17 cellular contexts compared by ENCODE assay signal in genomic region chr17:82845163-82845807, GRCh38. TPM values are rescaled to one million over a fixed set of nuclear protein-coding genes. Genes with fewer than 3 reads are reported as not detected.
DNase-seq lines count a peak whose midpoint lies in the region; ATAC-seq and TF ChIP-seq lines count a peak whose summit lies in the region.
"Had no signal": no experiment of that assay in that cellular context is flagged by ENCODE, and none has a peak within 500 bp of the region (broad histone marks: within the 10 kb centered on the region; RNA-seq: fewer than 3 reads in every experiment).

No MANE protein-coding gene starts in this region.

- H3K36me3 Mint-ChIP-seq in nephron progenitor cell (ENCODE audit: low read depth), result peaks cover 22% of the 10 kb centered on the region

- H4K20me1 ChIP-seq in SK-N-SH (ENCODE audit: insufficient read depth), result no peaks in the 10 kb centered on the region

- H3K36me3 ChIP-seq in SK-N-SH (replicated peaks in 1 of 2; ENCODE audit: control insufficient read depth in 1 of 2, insufficient read depth in 2 of 2, low read length in 1 of 2) (peaks cover 0 to 3% of the 10 kb centered on the region in 2 experiments), heart left ventricle (peaks cover 0 to 5% (median 0%) of the 10 kb centered on the region in 9 donors), tibial artery (peaks cover 0 to 4% (median 0%) of the 10 kb centered on the region in 3 donors)
- H3K36me3 ChIP-seq: thoracic aorta had no signal

- TF ChIP-seq RAD21 in SK-N-SH (IDR thresholded peaks at IDR 0.05; ENCODE audit: low read length), result no peak

- H3K27ac ChIP-seq in SK-N-SH (ENCODE audit: low read depth in 2 of 2, low read length in 1 of 2) (no peak overlapping the region), heart left ventricle (peak overlapping the region; percentile 13 to 94 (median 80)), tibial artery (no peak overlapping the region)
- H3K27ac ChIP-seq: 22Rv1, thoracic aorta had no signal

- TF ChIP-seq CTCF in SK-N-SH (IDR thresholded peaks at IDR 0.05) (no peak), heart left ventricle (IDR thresholded peaks at IDR 0.05) (no peak), nephron progenitor cell (IDR thresholded peaks at IDR 0.05) (no peak), tibial artery (IDR thresholded peaks at IDR 0.05) (no peak)

- POLR2A ChIA-PET in SK-N-SH (lab: Yijun Ruan, JAX), result no interaction called here

- no peak overlapping the region for H3K4me3 Mint-ChIP-seq in nephron progenitor cell
- H3K4me3 Mint-ChIP-seq: CD4-positive, alpha-beta memory T cell; T-helper 1 cell treated with Interleukin-12 subunit alpha and Interleukin-12 subunit beta and Interleukin-4 antibody, amounts not matched to agents 30 μg/mL and 1 μg/mL, for 36 hours had no signal

- H3K27me3 Mint-ChIP-seq in nephron progenitor cell (ENCODE audit: low read depth, poor library complexity), result peaks cover 7% of the 10 kb centered on the region
- H3K27me3 Mint-ChIP-seq: CD4-positive, alpha-beta memory T cell had no signal

- peak overlapping the region; percentile 84 for H3K27ac Mint-ChIP-seq in nephron progenitor cell
- H3K27ac Mint-ChIP-seq: T-helper 1 cell treated with Interleukin-12 subunit alpha and Interleukin-12 subunit beta and Interleukin-4 antibody, amounts not matched to agents 30 μg/mL and 1 μg/mL, for 36 hours had no signal

- no peak overlapping the region for H3K4me3 ChIP-seq in SK-N-SH (ENCODE audit: low read depth in 2 of 2, low read length in 1 of 2)
- peak overlapping the region in 11 of 12 donors; percentile 7 to 60 (median 46) for H3K4me3 ChIP-seq in heart left ventricle
- peak overlapping the region; percentile 9 to 23 for H3K4me3 ChIP-seq in tibial artery
- H3K4me3 ChIP-seq: MG63, thoracic aorta had no signal

- no peaks in the 10 kb centered on the region for H3K27me3 ChIP-seq in SK-N-SH (ENCODE audit: insufficient read depth)
- H3K27me3 ChIP-seq in heart left ventricle, result no peaks in the 10 kb centered on the region
- no peaks in the 10 kb centered on the region for H3K27me3 ChIP-seq in tibial artery
- H3K27me3 ChIP-seq: MG63 had no signal

- H3K4me1 ChIP-seq in SK-N-SH (ENCODE audit: control insufficient read depth in 1 of 2, insufficient read depth in 2 of 2, low read depth in 1 of 2, low read length in 1 of 2), result peaks cover 0 to 4% of the 10 kb centered on the region in 2 experiments; a peak in 1 of 4 replicates
- H3K4me1 ChIP-seq in heart left ventricle, result peaks cover 0 to 20% (median 9%) of the 10 kb centered on the region in 12 donors
- peaks cover 0 to 8% (median 0%) of the 10 kb centered on the region in 4 donors for H3K4me1 ChIP-seq in tibial artery

- no peak for DNase-seq in SK-N-SH
- DNase-seq in heart left ventricle, result peak; percentile 80 to 90 (median 84)
- no peak for DNase-seq in nephron progenitor cell
- DNase-seq in tibial artery, result peak in 1 of 2 donors; percentile 22
- DNase-seq in NCI-H1048 (lab: John Stamatoyannopoulos, UW), result no peak
- DNase-seq in NCI-H187 treated with DMSO at 0.1 percent for 48 hours (lab: John Stamatoyannopoulos, UW), result no peak
- DNase-seq: activated CD4-positive, alpha-beta T cell treated with anti-CD3 and anti-CD28 coated beads, Interleukin-2, amount 50 U/mL, for 1 hour; activated effector memory CD4-positive, alpha-beta T cell treated with Interleukin-2 at 50 U/mL for 16 hours; CD4-positive, alpha-beta memory T cell; central memory CD4-positive, alpha-beta T cell; MG63; NCI-H226 had no signal

- 92% methylated on average over 24 of the region's 24 CpGs for WGBS in SK-N-SH (ENCODE audit: low lambda C conversion rate)
- 53 to 66% (median 64%) methylated on average over 22 to 24 of the region's 24 CpGs for WGBS in heart left ventricle, 4 donors

- H3F3A ChIP-seq in SK-N-SH (replicated peaks; ENCODE audit: insufficient read depth), result no peaks in the 10 kb centered on the region

- H3K9me3 Mint-ChIP-seq in nephron progenitor cell, result no peaks in the 10 kb centered on the region
- H3K9me3 Mint-ChIP-seq: CD4-positive, alpha-beta memory T cell; T-helper 1 cell treated with Interleukin-12 subunit alpha and Interleukin-12 subunit beta and Interleukin-4 antibody, amounts not matched to agents 30 μg/mL and 1 μg/mL, for 36 hours had no signal

- H3K9me3 ChIP-seq in SK-N-SH (no peaks in the 10 kb centered on the region), heart left ventricle (no peaks in the 10 kb centered on the region), tibial artery (no peaks in the 10 kb centered on the region)
- H3K9me3 ChIP-seq: MG63 had no signal

- H3K4me2 ChIP-seq in SK-N-SH, result no peak overlapping the region

- no peak for TF ChIP-seq POLR2A in heart left ventricle (IDR thresholded peaks at IDR 0.05)

- CTCF ChIA-PET in SK-N-SH (lab: Yijun Ruan, JAX), result interaction anchor here (0.9 to 1.0 kb wide), 2 partner anchors 66 to 135 kb away, joined by 3 read pairs; no protein-coding TSS in a partner anchor

- no peak overlapping the region for H2AFZ ChIP-seq in SK-N-SH (ENCODE audit: low read depth)

- no peak overlapping the region for H3K9ac ChIP-seq in SK-N-SH

- H3K9me2 ChIP-seq in SK-N-SH, result no peaks in the 10 kb centered on the region

- peaks cover 70% of the 10 kb centered on the region for H3K4me1 Mint-ChIP-seq in nephron progenitor cell

- no peak for TF ChIP-seq EP300 in SK-N-SH (IDR thresholded peaks at IDR 0.05; ENCODE audit: borderline replicate concordance in 1 of 2, low read depth in 1 of 2, low read length in 1 of 2)

- intact Hi-C loops in heart left ventricle (cut with DNase I) (loop anchor here in 4 of 10 donors (1.0 to 5.0 kb wide), 5 partner anchors 26 to 63 kb away; no protein-coding TSS in a partner anchor), tibial artery (cut with DNase I; ENCODE audit: low total_unique reads) (no loop called here)

- no peak for ATAC-seq in SK-N-SH treated with all-trans-retinoic acid at 6 μM for 48 hours
- peak; percentile 84 to 89 (median 87) for ATAC-seq in heart left ventricle
- ATAC-seq in HG02588 (IDR thresholded peaks at IDR 0.05; ENCODE audit: unreplicated experiment), result no peak

- H3K79me2 ChIP-seq in SK-N-SH (ENCODE audit: insufficient read depth), result no peaks in the 10 kb centered on the region

TF ChIP-seq in SK-N-SH, 30 proteins besides CTCF, POLR2A, EP300 and RAD21:
- no peak for TF ChIP-seq GATA2 (CRISPR knock-in tag; IDR thresholded peaks at IDR 0.05)
- TF ChIP-seq FOXJ3 (CRISPR knock-in tag; IDR thresholded peaks at IDR 0.05), result 0 out of 2 replicates have a peak, but pooled peaks have one; percentile 11
- TF ChIP-seq FOSL2 (IDR thresholded peaks at IDR 0.05; ENCODE audit: borderline replicate concordance, low read depth), result no peak
TF ChIP-seq in SK-N-SH: peak in this region for 1.

TF ChIP-seq in SK-N-SH treated with all-trans-retinoic acid at 6 μM for 48 hours, 23 proteins besides CTCF, POLR2A, EP300 and RAD21:
- TF ChIP-seq RARB (CRISPR knock-in tag; IDR thresholded peaks at IDR 0.05), result no peak
- no peak for TF ChIP-seq ESRRG (CRISPR knock-in tag; IDR thresholded peaks at IDR 0.05)
- TF ChIP-seq SNAI2 (CRISPR knock-in tag; IDR thresholded peaks at IDR 0.05), result no peak
- TF ChIP-seq CSDC2 (CRISPR knock-in tag; IDR thresholded peaks at IDR 0.05), result no peak
- TF ChIP-seq ZNF8 (CRISPR knock-in tag; IDR thresholded peaks at IDR 0.05), result no peak
- TF ChIP-seq ZFP3 (CRISPR knock-in tag; IDR thresholded peaks at IDR 0.05), result no peak
- TF ChIP-seq ARNTL (CRISPR knock-in tag; IDR thresholded peaks at IDR 0.05; ENCODE audit: borderline replicate concordance, low read depth), result no peak
- TF ChIP-seq TCF4 (CRISPR knock-in tag; IDR thresholded peaks at IDR 0.05; ENCODE audit: borderline replicate concordance), result no peak
- no peak for TF ChIP-seq ZNF70 (CRISPR knock-in tag; IDR thresholded peaks at IDR 0.05)
- no peak for TF ChIP-seq PPARA (CRISPR knock-in tag; IDR thresholded peaks at IDR 0.05; ENCODE audit: borderline replicate concordance)
- no peak for TF ChIP-seq POU6F1 (CRISPR knock-in tag; IDR thresholded peaks at IDR 0.05; ENCODE audit: borderline replicate concordance, low read depth)
- TF ChIP-seq PATZ1 (CRISPR knock-in tag; IDR thresholded peaks at IDR 0.05; ENCODE audit: borderline replicate concordance), result no peak
- TF ChIP-seq GLIS3 (CRISPR knock-in tag; IDR thresholded peaks at IDR 0.05), result no peak
- no peak for TF ChIP-seq ISL1 (CRISPR knock-in tag; IDR thresholded peaks at IDR 0.05)

RNA-seq across cellular contexts. Expression of gene ZNF750, which starts 5.5 kb away (rescaled TPM):
- not detected in 2 replicates for polyA plus RNA-seq in SK-N-SH (2012; rRNA removed)
- polyA plus RNA-seq in SK-N-SH (2012; cell fraction: cytosol; rRNA removed), result not detected in 2 replicates
- polyA plus RNA-seq in SK-N-SH (2012; cell fraction: nucleus; rRNA removed), result not detected in 2 replicates
- total RNA-seq in heart left ventricle, result under 1 TPM in 2 of 9 donors, not detected in 7; 0.31 to 0.38 TPM
- polyA plus RNA-seq in heart left ventricle, result under 1 TPM; 0.08 to 0.17 TPM
- total RNA-seq: CD4-positive, alpha-beta memory T cell; thoracic aorta had no signal
- polyA plus RNA-seq: CD4-positive, alpha-beta memory T cell had no signal

Comparison
In these comparisons a context has a peak if more than half of its experiments do, and no peak if none do; other contexts are left out.
1. DNase-seq: peak in heart left ventricle (5 of 5); none in SK-N-SH (single experiment), nephron progenitor cell (single experiment), NCI-H1048 (single experiment) and NCI-H187 treated with DMSO at 0.1 percent for 48 hours (single experiment).
2. H3K27ac ChIP-seq: peak in heart left ventricle (12 of 12); none in SK-N-SH (0 of 2) and tibial artery (0 of 2).
3. H3K4me3 ChIP-seq: peak in heart left ventricle (11 of 12) and tibial artery (2 of 2); none in SK-N-SH (0 of 2).
4. ATAC-seq: peak in heart left ventricle (4 of 4); none in SK-N-SH treated with all-trans-retinoic acid at 6 μM for 48 hours (single experiment) and HG02588 (single experiment).